ENCODE assay signal across 1 cellular context in the genomic region with DNA sequence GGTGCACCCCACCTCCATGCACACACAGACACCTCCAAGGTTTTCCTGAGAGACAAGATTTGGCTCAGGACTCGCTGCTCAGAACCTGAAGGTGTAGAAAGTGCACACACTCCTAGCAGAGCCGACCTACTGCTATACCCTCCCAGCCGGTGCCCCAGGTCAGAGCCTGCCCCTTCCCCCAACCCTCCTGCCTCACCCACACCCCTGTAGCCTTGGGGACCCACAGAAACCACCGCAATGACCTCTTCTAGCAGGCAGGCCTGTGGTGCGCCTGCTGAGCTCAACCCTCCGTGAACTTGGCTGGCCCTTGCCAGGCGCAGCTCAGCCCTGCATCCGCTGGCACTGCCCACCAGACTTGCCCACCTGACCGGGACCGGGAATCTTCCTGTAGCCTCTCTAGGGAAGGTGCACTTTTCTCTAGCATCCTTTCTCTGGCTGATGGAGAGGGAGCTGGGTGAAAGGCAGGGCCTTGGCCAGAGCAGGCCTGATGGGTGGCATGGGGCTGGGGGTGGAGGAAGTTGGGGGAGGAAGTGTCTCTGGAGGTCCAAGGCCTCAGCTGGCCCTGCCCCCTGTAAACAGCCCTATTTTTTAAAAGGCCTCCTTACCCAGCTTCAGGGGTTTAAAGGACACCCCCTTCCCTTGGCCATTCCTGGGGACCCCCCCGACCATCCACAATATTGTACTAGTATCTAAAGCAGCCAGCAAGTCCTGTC.
TF ChIP-seq lines count a peak whose summit lies in the region.

No MANE protein-coding gene starts in this region.

TF ChIP-seq in H1, 55 proteins besides CTCF, POLR2A, EP300 and RAD21:
- no peak for TF ChIP-seq EZH2 (IDR thresholded peaks at IDR 0.05; ENCODE audit: low read depth, low read length, severe bottlenecking)
- no peak for TF ChIP-seq BRCA1 (IDR thresholded peaks at IDR 0.05; ENCODE audit: low read depth, low read length)
- TF ChIP-seq SUZ12 (IDR thresholded peaks at IDR 0.05; ENCODE audit: low read length) = no peak
- TF ChIP-seq TAF1 (IDR thresholded peaks at IDR 0.05; ENCODE audit: low read depth, low read length) = no peak
- TF ChIP-seq MAFK (IDR thresholded peaks at IDR 0.05; ENCODE audit: low read depth, low read length) = no peak
- TF ChIP-seq SIN3A (conservative IDR thresholded peaks at IDR 0.05 in 1 of 2, IDR thresholded peaks at IDR 0.05 in 1 of 2; ENCODE audit: low read depth in 1 of 2, low read length in 2 of 2) = no peak
- TF ChIP-seq BACH1 (IDR thresholded peaks at IDR 0.05; ENCODE audit: low read length) = no peak
- TF ChIP-seq TCF12 (IDR thresholded peaks at IDR 0.05; ENCODE audit: low read depth, low read length) = no peak
- no peak for TF ChIP-seq TEAD4 (IDR thresholded peaks at IDR 0.05; ENCODE audit: low read depth, low read length)
- TF ChIP-seq SAP30 (IDR thresholded peaks at IDR 0.05; ENCODE audit: insufficient read depth, insufficient replicate concordance, low read length) = no peak
- no peak for TF ChIP-seq EGR1 (IDR thresholded peaks at IDR 0.05; ENCODE audit: borderline replicate concordance, low read depth, low read length)
- no peak for TF ChIP-seq PHF8 (conservative IDR thresholded peaks at IDR 0.05; ENCODE audit: low read depth, low read length)
